In genomic region chr19:45955905-45956608, GRCh38 we compare ENCODE assay signal across 12 cellular contexts. TPM values are rescaled to one million over a fixed set of nuclear protein-coding genes. Genes with fewer than 3 reads are reported as not detected.
DNase-seq lines count a peak whose midpoint lies in the region; FAIRE-seq and TF ChIP-seq lines count a peak whose summit lies in the region.
"Had no signal": no experiment of that assay in that cellular context is flagged by ENCODE, and none has a peak within 500 bp of the region (broad histone marks: within the 10 kb centered on the region; RNA-seq: fewer than 3 reads in every experiment).

No MANE protein-coding gene starts in this region.

- H3K4me3 ChIP-seq in keratinocyte (ENCODE audit: control insufficient read depth in 2 of 3, extremely low read depth in 1 of 3, insufficient read depth in 2 of 3, low read depth in 1 of 3, low read length in 3 of 3) (no peak overlapping the region), subcutaneous abdominal adipose tissue (ENCODE audit: low read depth in 1 of 5, low read length in 5 of 5) (no peak overlapping the region)
- no peak overlapping the region for H3K4me3 ChIP-seq in effector memory CD4-positive, alpha-beta T cell (ENCODE audit: insufficient read depth, low read depth, low read length, poor library complexity, severe bottlenecking)
- H3K4me3 ChIP-seq: HAP-1 had no signal

- H4K20me1 ChIP-seq in keratinocyte (ENCODE audit: control insufficient read depth, extremely low read depth, insufficient read depth, low read length): no peaks in the 10 kb centered on the region

- no peaks in the 10 kb centered on the region for H3K79me2 ChIP-seq in keratinocyte (ENCODE audit: control insufficient read depth, insufficient read depth, low read length)

- H3K27ac ChIP-seq in cingulate gyrus (ENCODE audit: low read depth, low read length) (peak overlapping the region; percentile 32), keratinocyte (ENCODE audit: control insufficient read depth, insufficient read depth, low read length) (no peak overlapping the region), subcutaneous abdominal adipose tissue (ENCODE audit: low read depth, low read length) (peak overlapping the region; percentile 65)
- H3K27ac ChIP-seq in effector memory CD4-positive, alpha-beta T cell (ENCODE audit: insufficient read depth, low read length, poor library complexity, severe bottlenecking): no peak overlapping the region

- dilution Hi-C loops in keratinocyte (cut with MboI; ENCODE audit: extremely low pct_ligation_motif_present, low sequenced_read_pairs): no loop called here

- H3K4me1 ChIP-seq in keratinocyte (ENCODE audit: control insufficient read depth, extremely low read depth, insufficient read depth, low read length): peaks cover 28% of the 10 kb centered on the region
- H3K4me1 ChIP-seq in subcutaneous abdominal adipose tissue (ENCODE audit: control insufficient read depth in 5 of 5, insufficient read depth in 5 of 5, low read length in 5 of 5): peaks cover 0 to 75% (median 15%) of the 10 kb centered on the region in 5 donors
- peaks cover 7% of the 10 kb centered on the region for H3K4me1 ChIP-seq in effector memory CD4-positive, alpha-beta T cell (ENCODE audit: control insufficient read depth, insufficient read depth, low read length, poor library complexity, severe bottlenecking)

- no peaks in the 10 kb centered on the region for H3K9me3 ChIP-seq in keratinocyte (ENCODE audit: control insufficient read depth, low read depth, low read length)
- no peaks in the 10 kb centered on the region for H3K9me3 ChIP-seq in subcutaneous abdominal adipose tissue (ENCODE audit: control insufficient read depth in 5 of 5, low read length in 5 of 5)
- no peaks in the 10 kb centered on the region for H3K9me3 ChIP-seq in effector memory CD4-positive, alpha-beta T cell (ENCODE audit: control insufficient read depth, low read length)
- H3K9me3 ChIP-seq: HAP-1 had no signal

- H3K9me1 ChIP-seq in keratinocyte (ENCODE audit: control insufficient read depth, extremely low read depth, insufficient read depth, low read length): no peaks in the 10 kb centered on the region

- H3K36me3 ChIP-seq in keratinocyte (ENCODE audit: control insufficient read depth in 2 of 2, extremely low read depth in 1 of 2, insufficient read depth in 2 of 2, low read length in 2 of 2) (no peaks in the 10 kb centered on the region), subcutaneous abdominal adipose tissue (ENCODE audit: control insufficient read depth in 5 of 5, insufficient read depth in 5 of 5, low read length in 5 of 5) (peaks cover 0 to 13% (median 2%) of the 10 kb centered on the region in 5 donors)
- H3K36me3 ChIP-seq in effector memory CD4-positive, alpha-beta T cell (ENCODE audit: control insufficient read depth, insufficient read depth, low read length): no peaks in the 10 kb centered on the region
- H3K36me3 ChIP-seq: HAP-1 had no signal

- peaks cover 28% of the 10 kb centered on the region for H3K27me3 ChIP-seq in keratinocyte (ENCODE audit: control insufficient read depth, extremely low read depth, insufficient read depth, low read length)
- H3K27me3 ChIP-seq in subcutaneous abdominal adipose tissue (ENCODE audit: control insufficient read depth in 5 of 5, insufficient read depth in 4 of 5, low read length in 5 of 5): peaks cover 8 to 34% (median 18%) of the 10 kb centered on the region in 5 donors
- H3K27me3 ChIP-seq in effector memory CD4-positive, alpha-beta T cell (replicated peaks; ENCODE audit: control insufficient read depth, insufficient read depth, low read length, poor library complexity, severe bottlenecking): no peaks in the 10 kb centered on the region

- DNase-seq in MV-4-11 (lab: John Stamatoyannopoulos, UW): peak; percentile 26
- DNase-seq in keratinocyte (ENCODE audit: low read depth, low spot score): no peak
- no peak for DNase-seq in SK-N-DZ (ENCODE audit: low spot score)
- no peak for DNase-seq in SKM-1 treated with dmso at 0.1 percent for 144 hours (lab: John Stamatoyannopoulos, UW; ENCODE audit: unreplicated experiment)
- DNase-seq in NCI-H526 treated with DMSO at 0.1 percent for 48 hours (lab: John Stamatoyannopoulos, UW): no peak
- DNase-seq in effector memory CD4-positive, alpha-beta T cell: no peak
- DNase-seq: stimulated activated CD4-positive, alpha-beta T cell treated with anti-CD3 and anti-CD28 coated beads, Interleukin-4, amount 100 ng/mL, for 1 hour; T-helper 2 cell had no signal

- TF ChIP-seq CTCF in keratinocyte (optimal IDR thresholded peaks at IDR 0.05 in 1 of 3, IDR thresholded peaks at IDR 0.05 in 1 of 3, conservative IDR thresholded peaks at IDR 0.05 in 1 of 3; ENCODE audit: extremely low read depth in 1 of 3, insufficient read depth in 2 of 3, low read length in 3 of 3): peak in 1 of 3 experiments; percentile 5

- FAIRE-seq in keratinocyte (lab: Jason Lieb, UNC): no peak

- no peak overlapping the region for H2AFZ ChIP-seq in keratinocyte (ENCODE audit: control insufficient read depth, low read length)

- H3K4me2 ChIP-seq in keratinocyte (ENCODE audit: control insufficient read depth, extremely low read depth, insufficient read depth, low read depth, low read length): peak overlapping the region; percentile 3

- H3K9ac ChIP-seq in keratinocyte (ENCODE audit: control insufficient read depth, extremely low read depth, insufficient read depth, low read length) (no peak overlapping the region), subcutaneous abdominal adipose tissue (ENCODE audit: low read length in 5 of 5) (no peak overlapping the region)

RNA-seq across cellular contexts. Expression of gene NOVA2, which starts 17.6 kb away (rescaled TPM):
- not detected in 3 replicates for polyA plus RNA-seq in keratinocyte
- polyA plus RNA-seq in keratinocyte (2011; ENCODE audit: low read depth): 0.26 TPM
- 0.01 TPM in 1 of 2 replicates, not detected in the other for polyA plus RNA-seq in keratinocyte (2011; cell fraction: cytosol; rRNA removed)
- polyA plus RNA-seq in keratinocyte (2011; cell fraction: nucleus; rRNA removed): 0.03 TPM in 2 replicates
- 0.17 TPM in 1 of 2 replicates, not detected in the other for polyA plus RNA-seq in keratinocyte (2012; ENCODE audit: low replicate concordance)
- not detected in 3 replicates for polyA minus RNA-seq in keratinocyte
- polyA minus RNA-seq in keratinocyte (2011; cell fraction: cytosol; rRNA and poly(A)+ RNA removed): not detected
- not detected in 2 replicates for polyA minus RNA-seq in keratinocyte (2011; cell fraction: nucleus; rRNA and poly(A)+ RNA removed)
- 2.9 and 3.0 TPM in 2 replicates for polyA plus RNA-seq in SK-N-DZ (2014; cell fraction: cytosol; rRNA removed)
- polyA plus RNA-seq in SK-N-DZ (2014; cell fraction: nucleus; rRNA removed): 1.1 and 3.3 TPM in 2 replicates

RNA-seq across cellular contexts. Expression of gene CCDC61, which starts 39.2 kb away (rescaled TPM):
- polyA plus RNA-seq in keratinocyte: 5.2 to 6.1 TPM (median 5.8 TPM) in 3 replicates
- 1.4 TPM for polyA plus RNA-seq in keratinocyte (2011; ENCODE audit: low read depth)
- 1.9 and 3.5 TPM in 2 replicates for polyA plus RNA-seq in keratinocyte (2011; cell fraction: cytosol; rRNA removed)
- polyA plus RNA-seq in keratinocyte (2011; cell fraction: nucleus; rRNA removed): 8.6 and 10.5 TPM in 2 replicates
- polyA plus RNA-seq in keratinocyte (2012; ENCODE audit: low replicate concordance): 5.0 and 10.0 TPM in 2 replicates
- 2.7 to 6.8 TPM (median 3.1 TPM) in 3 replicates for polyA minus RNA-seq in keratinocyte
- 4.8 TPM for polyA minus RNA-seq in keratinocyte (2011; cell fraction: cytosol; rRNA and poly(A)+ RNA removed)
- polyA minus RNA-seq in keratinocyte (2011; cell fraction: nucleus; rRNA and poly(A)+ RNA removed): 6.1 and 9.0 TPM in 2 replicates
- 4.8 and 7.0 TPM in 2 replicates for polyA plus RNA-seq in SK-N-DZ (2014; cell fraction: cytosol; rRNA removed)
- 17.0 and 17.9 TPM in 2 replicates for polyA plus RNA-seq in SK-N-DZ (2014; cell fraction: nucleus; rRNA removed)

RNA-seq across cellular contexts. Expression of gene NANOS2, which starts 41.5 kb away (rescaled TPM):
- not detected in 3 replicates for polyA plus RNA-seq in keratinocyte
- not detected for polyA plus RNA-seq in keratinocyte (2011; ENCODE audit: low read depth)
- polyA plus RNA-seq in keratinocyte (2011; cell fraction: cytosol; rRNA removed): not detected in 2 replicates
- not detected in 2 replicates for polyA plus RNA-seq in keratinocyte (2011; cell fraction: nucleus; rRNA removed)
- not detected in 2 replicates for polyA plus RNA-seq in keratinocyte (2012; ENCODE audit: low replicate concordance)
- not detected in 3 replicates for polyA minus RNA-seq in keratinocyte
- not detected for polyA minus RNA-seq in keratinocyte (2011; cell fraction: cytosol; rRNA and poly(A)+ RNA removed)
- polyA minus RNA-seq in keratinocyte (2011; cell fraction: nucleus; rRNA and poly(A)+ RNA removed): not detected in 2 replicates
- polyA plus RNA-seq in SK-N-DZ (2014; cell fraction: cytosol; rRNA removed): not detected in 2 replicates
- not detected in 2 replicates for polyA plus RNA-seq in SK-N-DZ (2014; cell fraction: nucleus; rRNA removed)
- polyA plus RNA-seq: urinary bladder had no signal

RNA-seq across cellular contexts. Expression of gene MYPOP, which starts 53.6 kb away (rescaled TPM):
- 1.1 to 1.6 TPM (median 1.3 TPM) in 3 replicates for polyA plus RNA-seq in keratinocyte
- polyA plus RNA-seq in keratinocyte (2011; ENCODE audit: low read depth): 0.82 TPM
- polyA plus RNA-seq in keratinocyte (2011; cell fraction: cytosol; rRNA removed): 1.6 and 2.6 TPM in 2 replicates
- 3.1 and 5.5 TPM in 2 replicates for polyA plus RNA-seq in keratinocyte (2011; cell fraction: nucleus; rRNA removed)
- polyA plus RNA-seq in keratinocyte (2012; ENCODE audit: low replicate concordance): 4.1 and 4.6 TPM in 2 replicates
- polyA minus RNA-seq in keratinocyte: 0.30 to 4.5 TPM (median 0.35 TPM) in 3 replicates
- polyA minus RNA-seq in keratinocyte (2011; cell fraction: cytosol; rRNA and poly(A)+ RNA removed): 3.8 TPM
- 1.2 and 1.8 TPM in 2 replicates for polyA minus RNA-seq in keratinocyte (2011; cell fraction: nucleus; rRNA and poly(A)+ RNA removed)
- 0.79 and 1.1 TPM in 2 replicates for polyA plus RNA-seq in SK-N-DZ (2014; cell fraction: cytosol; rRNA removed)
- 0.52 and 0.67 TPM in 2 replicates for polyA plus RNA-seq in SK-N-DZ (2014; cell fraction: nucleus; rRNA removed)

Comparison
In these comparisons a context has a peak if more than half of its experiments do, and no peak if none do; other contexts are left out.
1. H3K27ac ChIP-seq: peak in cingulate gyrus (single experiment) and subcutaneous abdominal adipose tissue (single experiment); none in keratinocyte (single experiment) and effector memory CD4-positive, alpha-beta T cell (single experiment).